15 cellular contexts compared by ENCODE assay signal in the genomic region with DNA sequence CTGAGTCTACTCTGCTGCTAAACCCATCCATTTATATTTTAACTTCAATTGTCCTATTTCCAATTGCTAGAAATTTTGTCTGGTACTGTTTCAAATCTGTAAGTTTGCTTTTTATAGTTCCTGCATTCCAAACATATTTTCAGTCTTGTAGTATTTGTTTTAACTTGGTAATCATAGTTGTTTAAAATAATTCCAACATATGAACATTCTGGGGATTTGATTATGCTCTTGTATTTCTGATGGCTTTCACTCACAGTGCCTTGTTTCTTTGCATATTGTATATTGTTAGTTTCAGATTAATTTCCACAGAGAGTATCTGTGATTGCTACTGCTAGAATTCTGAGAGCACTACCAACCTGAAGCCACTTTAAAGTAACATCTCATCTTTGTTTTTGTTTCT.
DNase-seq lines count a peak whose midpoint lies in the region; ATAC-seq and TF ChIP-seq lines count a peak whose summit lies in the region.
"Had no signal": no experiment of that assay in that cellular context is flagged by ENCODE, and none has a peak within 500 bp of the region (broad histone marks: within the 10 kb centered on the region; RNA-seq: fewer than 3 reads in every experiment).

No MANE protein-coding gene starts in this region.

- no peak overlapping the region for H2AK9ac ChIP-seq in IMR-90 (replicated peaks; ENCODE audit: low read depth, low read length, poor library complexity)

- peak overlapping the region; percentile 61 to 64; a peak in 3 of 4 replicates for H4K8ac ChIP-seq in IMR-90 (ENCODE audit: low read depth in 2 of 2, low read length in 2 of 2)

- in situ Hi-C loops in IMR-90 (cut with MboI; ENCODE audit: low sequenced_read_pairs), result no loop called here

- H2AFZ ChIP-seq in ACC112 (ENCODE audit: low read length, unreplicated experiment) (peak overlapping the region; percentile 70), IMR-90 (replicated peaks; ENCODE audit: low read length, poor library complexity) (no peak overlapping the region), osteoblast (ENCODE audit: low read length) (peak overlapping the region; percentile 51)

- peak overlapping the region; percentile 16; the same call in 1 of the 2 replicates for H3K4me3 ChIP-seq in ACC112 (ENCODE audit: low read depth, low read length)
- H3K4me3 ChIP-seq in IMR-90 (ENCODE audit: insufficient read depth, low read depth, low read length), result no peak overlapping the region
- no peak overlapping the region for H3K4me3 ChIP-seq in osteoblast (ENCODE audit: insufficient read depth, low read length)
- H3K4me3 ChIP-seq: BLaER1 treated with 17β-estradiol and CSF1 and Interleukin-3, amounts not matched to agents 10 nM and 100 nM; SJCRH30 had no signal

- H3K4me1 Mint-ChIP-seq in chondrocyte (ENCODE audit: low read depth), result peaks cover 20% of the 10 kb centered on the region
- H3K4me1 Mint-ChIP-seq: CD8-positive, alpha-beta memory T cell had no signal

- 0 out of 2 replicates have a peak overlapping the region, but pooled peaks have one; percentile 10 for H3K14ac ChIP-seq in IMR-90 (replicated peaks; ENCODE audit: low read depth, low read length)

- no peak overlapping the region for H3K23ac ChIP-seq in IMR-90 (ENCODE audit: low read depth, low read length)

- H3K4me2 ChIP-seq in IMR-90 (ENCODE audit: low read depth, low read length) (no peak overlapping the region), osteoblast (ENCODE audit: insufficient read depth, low read length) (no peak overlapping the region)
- H3K4me2 ChIP-seq: BLaER1 treated with 17β-estradiol and CSF1 and Interleukin-3, amounts not matched to agents 10 nM and 100 nM had no signal

- CTCF ChIA-PET in IMR-90 (lab: Yijun Ruan, JAX), result interaction anchor here (0.5 to 1.1 kb wide), 2 partner anchors 11 to 109 kb away, joined by 3 read pairs; no protein-coding TSS in a partner anchor

- no peaks in the 10 kb centered on the region for H3K36me3 ChIP-seq in ACC112 (ENCODE audit: insufficient read depth, low read length)
- H3K36me3 ChIP-seq in IMR-90 (ENCODE audit: control insufficient read depth, insufficient read depth, low read length), result no peaks in the 10 kb centered on the region
- no peaks in the 10 kb centered on the region for H3K36me3 ChIP-seq in osteoblast (ENCODE audit: insufficient read depth, low read length)
- H3K36me3 ChIP-seq: BLaER1 treated with 17β-estradiol and CSF1 and Interleukin-3, amounts not matched to agents 10 nM and 100 nM; SJCRH30 had no signal

- no peak overlapping the region for H3K9ac ChIP-seq in IMR-90 (ENCODE audit: low read depth, low read length)
- H3K9ac ChIP-seq: BLaER1 treated with 17β-estradiol and CSF1 and Interleukin-3, amounts not matched to agents 10 nM and 100 nM had no signal

- no peaks in the 10 kb centered on the region for H3K27me3 Mint-ChIP-seq in chondrocyte (ENCODE audit: low read depth)
- H3K27me3 Mint-ChIP-seq: CD8-positive, alpha-beta memory T cell had no signal

- H3K27ac Mint-ChIP-seq in chondrocyte (ENCODE audit: unreplicated experiment), result peak overlapping the region; percentile 8
- H3K27ac Mint-ChIP-seq: CD8-positive, alpha-beta memory T cell had no signal

- POLR2A ChIA-PET in IMR-90 (lab: Charles Lee; ENCODE audit: unreplicated experiment), result no interaction called here

- H3K9me3 ChIP-seq in IMR-90 (ENCODE audit: control insufficient read depth, insufficient read depth, low read length) (peaks cover 2% of the 10 kb centered on the region; the same call in 1 of the 2 replicates), osteoblast (ENCODE audit: low read depth, low read length) (no peaks in the 10 kb centered on the region)

- intact Hi-C loops in IMR-90 (cut with micrococcal nuclease), result no loop called here

- no TSS peak for BruUV-seq in IMR-90 (replicated peaks; lab: Mats Ljungman, UMichigan)

- TF ChIP-seq CTCF in IMR-90 (conservative IDR thresholded peaks at IDR 0.05; ENCODE audit: low read depth, low read length), result no peak
- TF ChIP-seq CTCF in chondrocyte (IDR thresholded peaks at IDR 0.05), result no peak
- no peak for TF ChIP-seq CTCF in osteoblast (IDR thresholded peaks at IDR 0.05; ENCODE audit: extremely low read depth, low read depth, low read length)

- H3K27me3 ChIP-seq in ACC112 (ENCODE audit: insufficient read depth, low read length) (no peaks in the 10 kb centered on the region), IMR-90 (ENCODE audit: control insufficient read depth, insufficient read depth, low read length) (no peaks in the 10 kb centered on the region), osteoblast (ENCODE audit: insufficient read depth, low read length) (no peaks in the 10 kb centered on the region)
- H3K27me3 ChIP-seq: BLaER1 treated with 17β-estradiol and CSF1 and Interleukin-3, amounts not matched to agents 10 nM and 100 nM; SJCRH30 had no signal

- H2BK120ac ChIP-seq in IMR-90 (ENCODE audit: low read depth, low read length), result peak overlapping the region; percentile 86

- H3K79me1 ChIP-seq in IMR-90 (ENCODE audit: low read depth in 1 of 2, low read length in 2 of 2), result no peaks in the 10 kb centered on the region

- peak overlapping the region; percentile 65 for H2BK5ac ChIP-seq in IMR-90 (ENCODE audit: low read depth, low read length, poor library complexity, severe bottlenecking)

- H2AK5ac ChIP-seq in IMR-90 (ENCODE audit: low read depth, low read length), result no peak overlapping the region

- H2BK20ac ChIP-seq in IMR-90 (ENCODE audit: low read depth, low read length), result peak overlapping the region; percentile 81

- peaks cover 7% of the 10 kb centered on the region for H3K9me1 ChIP-seq in IMR-90 (ENCODE audit: insufficient read depth, low read length)

- TF ChIP-seq POLR2A in IMR-90 (IDR thresholded peaks at IDR 0.05; ENCODE audit: low read depth, low read length), result no peak

- H2BK15ac ChIP-seq in IMR-90 (ENCODE audit: low read depth, low read length), result peak overlapping the region; percentile 92; the same call in 1 of the 3 replicates

- H3K18ac ChIP-seq in IMR-90 (ENCODE audit: low read depth, low read length), result peak overlapping the region; percentile 27; the same call in 1 of the 2 replicates

- H3K27ac ChIP-seq in ACC112 (ENCODE audit: low read depth, low read length) (peak overlapping the region; percentile 44), IMR-90 (ENCODE audit: insufficient read depth, low read length) (no peak overlapping the region), osteoblast (ENCODE audit: low read depth, low read length) (no peak overlapping the region)
- H3K27ac ChIP-seq: BLaER1 treated with 17β-estradiol and CSF1 and Interleukin-3, amounts not matched to agents 10 nM and 100 nM; SJCRH30 had no signal

- peak overlapping the region; percentile 43; the same call in 1 of the 2 replicates for H4K5ac ChIP-seq in IMR-90 (ENCODE audit: low read depth, low read length)

- H3K4me1 ChIP-seq in ACC112 (ENCODE audit: control insufficient read depth, insufficient read depth, low read length, unreplicated experiment), result peaks cover 28% of the 10 kb centered on the region
- H3K4me1 ChIP-seq in IMR-90 (ENCODE audit: control insufficient read depth, insufficient read depth, low read length), result peaks cover 7% of the 10 kb centered on the region; the same call in 1 of the 2 replicates
- H3K4me1 ChIP-seq in osteoblast (ENCODE audit: insufficient read depth, low read length), result peaks cover 19% of the 10 kb centered on the region
- H3K4me1 ChIP-seq: BLaER1 treated with 17β-estradiol and CSF1 and Interleukin-3, amounts not matched to agents 10 nM and 100 nM; SJCRH30 had no signal

- peak overlapping the region; percentile 32; the same call in 1 of the 2 replicates for H3K56ac ChIP-seq in IMR-90 (ENCODE audit: extremely low read depth, insufficient read depth, low read length)

- H3K9me3 Mint-ChIP-seq in chondrocyte (ENCODE audit: low read depth), result peaks cover 7% of the 10 kb centered on the region

- H4K91ac ChIP-seq in IMR-90 (ENCODE audit: insufficient read depth, low read depth, low read length), result no peak overlapping the region

- ATAC-seq in IMR-90 (ENCODE audit: low read depth) (peak; percentile 60), GM21529 (IDR thresholded peaks at IDR 0.05; ENCODE audit: unreplicated experiment) (no peak), HG03342 (IDR thresholded peaks at IDR 0.05; ENCODE audit: unreplicated experiment) (no peak)

- H3K4me3 Mint-ChIP-seq in chondrocyte (ENCODE audit: unreplicated experiment), result no peak overlapping the region
- H3K4me3 Mint-ChIP-seq: CD8-positive, alpha-beta memory T cell had no signal

- no peaks in the 10 kb centered on the region for H3K79me2 ChIP-seq in ACC112 (ENCODE audit: control insufficient read depth, insufficient read depth, low read length, unreplicated experiment)
- H3K79me2 ChIP-seq in osteoblast (ENCODE audit: insufficient read depth, low read length), result no peaks in the 10 kb centered on the region

- no peak for TF ChIP-seq RAD21 in IMR-90 (IDR thresholded peaks at IDR 0.05; ENCODE audit: low read length)

- no peaks in the 10 kb centered on the region for H4K20me1 ChIP-seq in IMR-90 (ENCODE audit: insufficient read depth, low read length)
- H4K20me1 ChIP-seq in osteoblast (ENCODE audit: insufficient read depth, low read length), result no peaks in the 10 kb centered on the region
- H4K20me1 ChIP-seq: BLaER1 treated with 17β-estradiol and CSF1 and Interleukin-3, amounts not matched to agents 10 nM and 100 nM had no signal

- DNase-seq in IMR-90, result peak; percentile 27
- DNase-seq in chondrocyte (ENCODE audit: low spot score), result no peak
- no peak for DNase-seq in osteoblast (ENCODE audit: insufficient read length, low spot score, missing footprints)
- no peak for DNase-seq in SK-N-DZ (ENCODE audit: low spot score)
- no peak for DNase-seq in HK-2 (ENCODE audit: unreplicated experiment)
- DNase-seq: CD8-positive, alpha-beta memory T cell; DND-41; NCI-H1930; NCI-H69; NK-92 treated with Interleukin-12 subunit alpha and Interleukin-12 subunit beta, amount 100 ng/mL, for 24 hours; SJCRH30 had no signal

- H3K4ac ChIP-seq in IMR-90 (ENCODE audit: low read depth, low read length), result peak overlapping the region; percentile 82; the same call in 1 of the 2 replicates

- dilution Hi-C loops in IMR-90 (cut with HindIII; ENCODE audit: low sequenced_read_pairs, unreplicated experiment), result no loop called here

- no peaks in the 10 kb centered on the region for H3K36me3 Mint-ChIP-seq in chondrocyte (ENCODE audit: low read depth)
- H3K36me3 Mint-ChIP-seq: CD8-positive, alpha-beta memory T cell had no signal

TF ChIP-seq in IMR-90, 13 proteins besides CTCF, POLR2A, EP300 and RAD21 (continues in another document):
- TF ChIP-seq MAFK (IDR thresholded peaks at IDR 0.05; ENCODE audit: low read depth, low read length), result no peak
- TF ChIP-seq BHLHE40 (IDR thresholded peaks at IDR 0.05; ENCODE audit: low read depth, low read length), result no peak
- TF ChIP-seq, protein P1, sequence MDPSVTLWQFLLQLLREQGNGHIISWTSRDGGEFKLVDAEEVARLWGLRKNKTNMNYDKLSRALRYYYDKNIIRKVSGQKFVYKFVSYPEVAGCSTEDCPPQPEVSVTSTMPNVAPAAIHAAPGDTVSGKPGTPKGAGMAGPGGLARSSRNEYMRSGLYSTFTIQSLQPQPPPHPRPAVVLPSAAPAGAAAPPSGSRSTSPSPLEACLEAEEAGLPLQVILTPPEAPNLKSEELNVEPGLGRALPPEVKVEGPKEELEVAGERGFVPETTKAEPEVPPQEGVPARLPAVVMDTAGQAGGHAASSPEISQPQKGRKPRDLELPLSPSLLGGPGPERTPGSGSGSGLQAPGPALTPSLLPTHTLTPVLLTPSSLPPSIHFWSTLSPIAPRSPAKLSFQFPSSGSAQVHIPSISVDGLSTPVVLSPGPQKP (IDR thresholded peaks at IDR 0.05; ENCODE audit: borderline replicate concordance, low read depth, low read length), result no peak
